ENCODE assay signal across 15 cellular contexts in genomic region chr19:4794971-4795370, GRCh38. TPM values are rescaled to one million over a fixed set of nuclear protein-coding genes. Genes with fewer than 3 reads are reported as not detected.
DNase-seq lines count a peak whose midpoint lies in the region; ATAC-seq and TF ChIP-seq lines count a peak whose summit lies in the region.
"Had no signal": no experiment of that assay in that cellular context is flagged by ENCODE, and none has a peak within 500 bp of the region (broad histone marks: within the 10 kb centered on the region; RNA-seq: fewer than 3 reads in every experiment).

No MANE protein-coding gene starts in this region.

- H3K4me3 Mint-ChIP-seq in activated naive CD4-positive, alpha-beta T cell treated with anti-CD3 and anti-CD28 coated beads for 36 hours: no peak overlapping the region
- peak overlapping the region in 1 of 2 donors; percentile 7 for H3K4me3 Mint-ChIP-seq in effector memory CD8-positive, alpha-beta T cell

- no peaks in the 10 kb centered on the region for H3K9me3 Mint-ChIP-seq in activated naive CD4-positive, alpha-beta T cell treated with anti-CD3 and anti-CD28 coated beads, Interleukin-2, amount 50 U/mL, for 72 hours
- no peaks in the 10 kb centered on the region for H3K9me3 Mint-ChIP-seq in activated naive CD4-positive, alpha-beta T cell treated with anti-CD3 and anti-CD28 coated beads for 36 hours
- H3K9me3 Mint-ChIP-seq in effector memory CD8-positive, alpha-beta T cell: no peaks in the 10 kb centered on the region
- H3K9me3 Mint-ChIP-seq: T-cell had no signal

- peak overlapping the region; percentile 47 for H3K4me2 ChIP-seq in OCI-LY7 (ENCODE audit: low read length)

- H3K36me3 Mint-ChIP-seq in activated naive CD4-positive, alpha-beta T cell treated with anti-CD3 and anti-CD28 coated beads, Interleukin-2, amount 50 U/mL, for 72 hours: peaks cover 11 to 28% of the 10 kb centered on the region in 2 donors
- H3K36me3 Mint-ChIP-seq in activated naive CD4-positive, alpha-beta T cell treated with anti-CD3 and anti-CD28 coated beads for 36 hours (ENCODE audit: low read depth): peaks cover 27% of the 10 kb centered on the region
- H3K36me3 Mint-ChIP-seq in effector memory CD8-positive, alpha-beta T cell (ENCODE audit: insufficient read depth): peaks cover 66% of the 10 kb centered on the region

- CTCF ChIA-PET in activated naive CD4-positive, alpha-beta T cell treated with anti-CD3 and anti-CD28 coated beads for 36 hours (lab: Charles Lee): no interaction called here
- CTCF ChIA-PET in OCI-LY7 (lab: Charles Lee; ENCODE audit: unreplicated experiment): no interaction called here

- intact Hi-C loops in activated naive CD4-positive, alpha-beta T cell treated with anti-CD3 and anti-CD28 coated beads for 36 hours (cut with micrococcal nuclease): loop anchor here (5.0 to 10.0 kb wide), 3 partner anchors 240 to 393 kb away; partner anchors contain the start of genes CHAF1A, SEMA6B, SH3GL1 and UBXN6
- intact Hi-C loops in OCI-LY7 (cut with micrococcal nuclease; ENCODE audit: unreplicated experiment): loop anchor here (10.0 kb wide), 1 partner anchor 390 kb away; the partner anchor contains the start of genes CHAF1A and SH3GL1
- intact Hi-C loops in head of caudate nucleus (cut with DNase I): no loop called here

- no peak for TF ChIP-seq CTCF in OCI-LY7 (conservative IDR thresholded peaks at IDR 0.05; ENCODE audit: low read length)

- POLR2A ChIA-PET in OCI-LY7 (lab: Charles Lee): interaction anchor here (0.5 to 0.7 kb wide), 2 partner anchors 116 to 1065 kb away, joined by 3 to 4 read pairs; no protein-coding TSS in a partner anchor

- no peaks in the 10 kb centered on the region for H4K20me1 ChIP-seq in OCI-LY7 (ENCODE audit: insufficient read depth, low read length)

- H3K27ac ChIP-seq in OCI-LY7 (ENCODE audit: low read depth, low read length, poor library complexity, severe bottlenecking) (no peak overlapping the region), skin epidermis (peak overlapping the region in 17 of 21 experiments; percentile 8 to 75 (median 57))
- H3K27ac ChIP-seq: tibial artery had no signal

- H3K9me2 ChIP-seq in OCI-LY7 (ENCODE audit: insufficient read depth, low read length): no peaks in the 10 kb centered on the region

- H2AFZ ChIP-seq in OCI-LY7 (ENCODE audit: low read length): no peak overlapping the region

- peak overlapping the region; percentile 18 for H3K4me3 ChIP-seq in OCI-LY7 (ENCODE audit: low read depth, low read length, poor library complexity, severe bottlenecking)
- H3K4me3 ChIP-seq in skin epidermis: peak overlapping the region in 1 of 7 experiments; percentile 25
- H3K4me3 ChIP-seq: tibial artery had no signal

- H3K27me3 Mint-ChIP-seq in activated naive CD4-positive, alpha-beta T cell treated with anti-CD3 and anti-CD28 coated beads for 36 hours (ENCODE audit: low read depth): no peaks in the 10 kb centered on the region
- no peaks in the 10 kb centered on the region for H3K27me3 Mint-ChIP-seq in effector memory CD8-positive, alpha-beta T cell
- H3K27me3 Mint-ChIP-seq: T-cell had no signal

- peaks cover 44% of the 10 kb centered on the region for H3K4me1 Mint-ChIP-seq in activated naive CD4-positive, alpha-beta T cell treated with anti-CD3 and anti-CD28 coated beads for 36 hours (ENCODE audit: low read depth)
- peaks cover 9 to 14% of the 10 kb centered on the region in 2 donors for H3K4me1 Mint-ChIP-seq in effector memory CD8-positive, alpha-beta T cell (ENCODE audit: low read depth in 2 of 2)

- BruUV-seq in OCI-LY7 (replicated peaks; lab: Mats Ljungman, UMichigan): no TSS peak

- no peak for DNase-seq in activated naive CD4-positive, alpha-beta T cell treated with anti-CD3 and anti-CD28 coated beads, Interleukin-2, amount 50 U/mL, for 72 hours (ENCODE audit: low spot score in 2 of 2)
- no peak for DNase-seq in activated naive CD4-positive, alpha-beta T cell treated with anti-CD3 and anti-CD28 coated beads for 36 hours
- DNase-seq in OCI-LY7 (ENCODE audit: low spot score) (no peak), head of caudate nucleus (no peak)
- DNase-seq in effector memory CD8-positive, alpha-beta T cell: no peak
- no peak for DNase-seq in effector CD8-positive, alpha-beta T cell (lab: John Stamatoyannopoulos, UW)
- DNase-seq: ACHN, cerebellar nuclear complex, GF-D8, kidney glomerular epithelial cell, NCI-H187, T-cell, tibial artery had no signal

- H3K79me2 ChIP-seq in OCI-LY7 (ENCODE audit: insufficient read depth, low read depth, low read length): peaks cover 52% of the 10 kb centered on the region

- no peaks in the 10 kb centered on the region for H3K9me3 ChIP-seq in OCI-LY7 (ENCODE audit: low read length)
- H3K9me3 ChIP-seq: tibial artery had no signal

- peak overlapping the region; percentile 23 to 93 for H3K27ac Mint-ChIP-seq in activated naive CD4-positive, alpha-beta T cell treated with anti-CD3 and anti-CD28 coated beads, Interleukin-2, amount 50 U/mL, for 72 hours
- H3K27ac Mint-ChIP-seq in activated naive CD4-positive, alpha-beta T cell treated with anti-CD3 and anti-CD28 coated beads for 36 hours: no peak overlapping the region
- peak overlapping the region; percentile 38 to 68 for H3K27ac Mint-ChIP-seq in effector memory CD8-positive, alpha-beta T cell
- H3K27ac Mint-ChIP-seq: T-cell had no signal

- ATAC-seq in activated naive CD4-positive, alpha-beta T cell treated with anti-CD3 and anti-CD28 coated beads, Interleukin-2, amount 50 U/mL, for 72 hours: no peak
- ATAC-seq in effector memory CD8-positive, alpha-beta T cell (replicated peaks): no peak
- ATAC-seq in GM21619 (IDR thresholded peaks at IDR 0.05; ENCODE audit: unreplicated experiment): no peak
- ATAC-seq: T-cell had no signal

- peaks cover 53% of the 10 kb centered on the region for H3K36me3 ChIP-seq in OCI-LY7 (ENCODE audit: insufficient read depth, low read length)

- peaks cover 38% of the 10 kb centered on the region for H3K4me1 ChIP-seq in OCI-LY7 (ENCODE audit: insufficient read depth, low read length, poor library complexity, severe bottlenecking)

RNA-seq across cellular contexts. Expression of gene FEM1A, which starts 3.4 kb away (rescaled TPM):
- total RNA-seq in activated naive CD4-positive, alpha-beta T cell treated with anti-CD3 and anti-CD28 coated beads, Interleukin-2, amount 50 U/mL, for 72 hours: 10 to 100 TPM in 1 of 2 donors, 1 to 10 TPM in 1; 9.3 to 11.4 TPM
- total RNA-seq in activated naive CD4-positive, alpha-beta T cell treated with anti-CD3 and anti-CD28 coated beads for 36 hours: 1 to 10 TPM; 8.1 to 9.1 TPM
- 11.5 and 17.5 TPM in 2 replicates for total RNA-seq in OCI-LY7 (2014; rRNA removed; shearing (Covaris generic))
- total RNA-seq in OCI-LY7 (2022): 14.3 and 15.8 TPM in 2 replicates

RNA-seq across cellular contexts. Expression of gene TICAM1, which starts 36.5 kb away (rescaled TPM):
- total RNA-seq in activated naive CD4-positive, alpha-beta T cell treated with anti-CD3 and anti-CD28 coated beads, Interleukin-2, amount 50 U/mL, for 72 hours: 10 to 100 TPM; 18.8 to 27.5 TPM
- total RNA-seq in activated naive CD4-positive, alpha-beta T cell treated with anti-CD3 and anti-CD28 coated beads for 36 hours: 10 to 100 TPM; 15.2 to 16.5 TPM
- total RNA-seq in OCI-LY7 (2014; rRNA removed; shearing (Covaris generic)): 4.9 and 6.8 TPM in 2 replicates
- total RNA-seq in OCI-LY7 (2022): 26.7 and 28.9 TPM in 2 replicates
